In the genomic region with DNA sequence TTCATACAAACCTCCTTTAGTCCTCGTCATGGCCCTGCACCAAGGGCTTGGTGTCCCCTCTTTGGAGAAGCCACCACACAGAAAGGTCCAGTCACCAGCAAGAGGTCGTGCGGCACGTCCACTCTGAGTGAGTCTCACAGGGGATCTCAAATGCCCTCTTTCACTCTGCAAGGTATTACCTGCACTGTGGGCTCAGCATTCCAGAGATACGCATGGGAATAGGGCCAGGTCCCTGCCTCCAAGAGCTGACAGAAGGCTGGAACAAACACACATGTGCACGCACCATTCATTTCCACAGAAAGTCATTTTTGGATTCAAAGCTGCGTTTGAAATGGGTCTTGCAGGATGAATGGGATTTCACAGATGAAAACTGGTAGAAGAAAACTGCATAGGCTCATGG, we compare ENCODE assay signal across 15 cellular contexts. TPM values are rescaled to one million over a fixed set of nuclear protein-coding genes. Genes with fewer than 3 reads are reported as not detected.
"Had no signal": no experiment of that assay in that cellular context is flagged by ENCODE, and none has a peak within 500 bp of the region (broad histone marks: within the 10 kb centered on the region; RNA-seq: fewer than 3 reads in every experiment).

No MANE protein-coding gene starts in this region.

- H3K27me3 ChIP-seq: colonic mucosa, transverse colon had no signal

- H3K4me3 ChIP-seq: colonic mucosa, transverse colon had no signal

- DNase-seq: activated CD4-positive, alpha-beta T cell treated with anti-CD3 and anti-CD28 coated beads, Interleukin-2, amount 10 ng/mL, durations not matched to agents 7 days and 5 days; activated CD8-positive, alpha-beta memory T cell treated with anti-CD3 and anti-CD28 coated beads, Interleukin-2, amount 50 U/mL, for 4 hours; activated gamma-delta T cell treated with Interleukin-2 at 50 U/mL for 16 hours; central memory CD4-positive, alpha-beta T cell; colonic mucosa; foreskin melanocyte; natural killer cell; posterior cingulate gyrus; SIG-M5; stimulated activated naive B cell treated with anti-CD40 and anti-IgM and Interleukin-4, amounts not matched to agents 10 μg/mL and 1 μg/mL and 100 μg/mL, for 72 hours; transverse colon had no signal

- H3K4me3 Mint-ChIP-seq: activated CD4-positive, alpha-beta T cell treated with anti-CD3 and anti-CD28 coated beads, Interleukin-2, amount 10 ng/mL, durations not matched to agents 7 days and 5 days; activated naive CD8-positive, alpha-beta T cell; activated T-helper 1 cell treated with anti-CD3 and anti-CD28 coated beads, Interleukin-12 subunit alpha, Interleukin-12 subunit beta, Interleukin-2, Interleukin-4 antibody, amounts not matched to agents 30 ng/mL and 10 ng/mL and 1 ng/mL, durations not matched to agents 14 hours and 24 hours and 36 hours; natural killer cell; stimulated activated naive B cell treated with anti-CD40 and anti-IgM and Interleukin-4, amounts not matched to agents 10 μg/mL and 1 μg/mL and 100 μg/mL, for 72 hours had no signal

- H3K36me3 Mint-ChIP-seq: activated naive CD8-positive, alpha-beta T cell; natural killer cell; stimulated activated naive B cell treated with anti-CD40 and anti-IgM and Interleukin-4, amounts not matched to agents 10 μg/mL and 1 μg/mL and 100 μg/mL, for 72 hours had no signal

- H3K36me3 ChIP-seq: colonic mucosa, transverse colon had no signal

- H3K4me1 ChIP-seq: colonic mucosa had no signal

- H3K27ac Mint-ChIP-seq: activated CD4-positive, alpha-beta T cell treated with anti-CD3 and anti-CD28 coated beads, Interleukin-2, amount 10 ng/mL, durations not matched to agents 7 days and 5 days; activated naive CD8-positive, alpha-beta T cell; activated T-helper 1 cell treated with anti-CD3 and anti-CD28 coated beads, Interleukin-12 subunit alpha, Interleukin-12 subunit beta, Interleukin-2, Interleukin-4 antibody, amounts not matched to agents 30 ng/mL and 10 ng/mL and 1 ng/mL, durations not matched to agents 14 hours and 24 hours and 36 hours; natural killer cell; stimulated activated naive B cell treated with anti-CD40 and anti-IgM and Interleukin-4, amounts not matched to agents 10 μg/mL and 1 μg/mL and 100 μg/mL, for 72 hours had no signal

- ATAC-seq: activated CD4-positive, CD25-positive, alpha-beta regulatory T cell treated with anti-CD3 and anti-CD28 coated beads, Interleukin-2, amount 50 U/mL, for 24 hours; stimulated activated naive B cell treated with anti-CD40 and anti-IgM and Interleukin-4, amounts not matched to agents 10 μg/mL and 1 μg/mL and 100 μg/mL, for 72 hours had no signal

- H3K4me1 Mint-ChIP-seq: activated CD4-positive, alpha-beta T cell treated with anti-CD3 and anti-CD28 coated beads, Interleukin-2, amount 10 ng/mL, durations not matched to agents 7 days and 5 days; natural killer cell; stimulated activated naive B cell treated with anti-CD40 and anti-IgM and Interleukin-4, amounts not matched to agents 10 μg/mL and 1 μg/mL and 100 μg/mL, for 72 hours had no signal

- H3K9me3 ChIP-seq: colonic mucosa, transverse colon had no signal

- H3K27ac ChIP-seq: colonic mucosa had no signal

- H3K9me3 Mint-ChIP-seq: activated CD4-positive, alpha-beta T cell treated with anti-CD3 and anti-CD28 coated beads, Interleukin-2, amount 10 ng/mL, durations not matched to agents 7 days and 5 days; activated T-helper 1 cell treated with anti-CD3 and anti-CD28 coated beads, Interleukin-12 subunit alpha, Interleukin-12 subunit beta, Interleukin-2, Interleukin-4 antibody, amounts not matched to agents 30 ng/mL and 10 ng/mL and 1 ng/mL, durations not matched to agents 14 hours and 24 hours and 36 hours; natural killer cell; stimulated activated naive B cell treated with anti-CD40 and anti-IgM and Interleukin-4, amounts not matched to agents 10 μg/mL and 1 μg/mL and 100 μg/mL, for 72 hours had no signal

RNA-seq across cellular contexts. Expression of a gene that starts 50.4 kb away (rescaled TPM):
- total RNA-seq: activated CD4-positive, alpha-beta T cell treated with anti-CD3 and anti-CD28 coated beads, Interleukin-2, amount 10 ng/mL, durations not matched to agents 7 days and 5 days; activated T-helper 1 cell treated with anti-CD3 and anti-CD28 coated beads, Interleukin-12 subunit alpha, Interleukin-12 subunit beta, Interleukin-2, Interleukin-4 antibody, amounts not matched to agents 30 ng/mL and 10 ng/mL and 1 ng/mL, durations not matched to agents 14 hours and 24 hours and 36 hours; natural killer cell; T-helper 1 cell treated with Interleukin-12 subunit alpha and Interleukin-12 subunit beta and Interleukin-4 antibody, amounts not matched to agents 30 ng/mL and 1 ng/mL, for 36 hours had no signal
